In genomic region chr10:3655528-3655927, GRCh38 we compare ENCODE assay signal across 16 cellular contexts.
DNase-seq lines count a peak whose midpoint lies in the region; ATAC-seq and TF ChIP-seq lines count a peak whose summit lies in the region.
"Had no signal": no experiment of that assay in that cellular context is flagged by ENCODE, and none has a peak within 500 bp of the region (broad histone marks: within the 10 kb centered on the region; RNA-seq: fewer than 3 reads in every experiment).

No MANE protein-coding gene starts in this region.

- H3K36me3 ChIP-seq in Caco-2 (ENCODE audit: control insufficient read depth, insufficient read depth, low read length): no peaks in the 10 kb centered on the region

- CTCF ChIA-PET in Caco-2 (lab: Charles Lee): interaction anchor here (1.1 kb wide), 1 partner anchor 482 kb away, joined by 3 read pairs; no protein-coding TSS in a partner anchor

- H3K9me3 Mint-ChIP-seq in Caco-2 (ENCODE audit: unreplicated experiment): peaks cover 9% of the 10 kb centered on the region
- H3K9me3 Mint-ChIP-seq: natural killer cell treated with Interleukin-12 subunit alpha and Interleukin-12 subunit beta and Interleukin-15 and Interleukin-18, amount 100 ng/mL, for 72 hours had no signal

- H3K4me1 Mint-ChIP-seq in Caco-2 (ENCODE audit: low read depth, unreplicated experiment): peaks cover 32% of the 10 kb centered on the region

- H3K27ac Mint-ChIP-seq in Caco-2 (ENCODE audit: unreplicated experiment): peak overlapping the region; percentile 7
- H3K27ac Mint-ChIP-seq: GM23338 had no signal

- no peaks in the 10 kb centered on the region for H3K27me3 Mint-ChIP-seq in Caco-2 (ENCODE audit: insufficient read depth, unreplicated experiment)

- H3K9me3 ChIP-seq in Caco-2: 0 out of 2 replicates have a peak, but pooled peaks cover 3% of the 10 kb centered on the region
- H3K9me3 ChIP-seq: testis had no signal

- H3K4me1 ChIP-seq in Caco-2: peaks cover 22% of the 10 kb centered on the region
- H3K4me1 ChIP-seq: testis had no signal

- BruUV-seq in Caco-2 (replicated peaks; lab: Mats Ljungman, UMichigan): no TSS peak

- no peak for DNase-seq in Caco-2
- peak; percentile 69 for DNase-seq in NOMO-1 treated with DMSO at 0.1 percent for 48 hours (lab: John Stamatoyannopoulos, UW; ENCODE audit: unreplicated experiment)
- peak; percentile 25 for DNase-seq in medulla oblongata (ENCODE audit: extremely low spot score)
- no peak for DNase-seq in activated gamma-delta T cell (lab: John Stamatoyannopoulos, UW)
- no peak for DNase-seq in foreskin fibroblast
- DNase-seq in UCSD-AML1 (lab: John Stamatoyannopoulos, UW; ENCODE audit: unreplicated experiment): no peak
- DNase-seq: activated naive CD4-positive, alpha-beta T cell; left ventricle myocardium superior; NCI-H2107; NCI-H774; Right ventricle myocardium superior; testis had no signal

- ATAC-seq in GM21529 (IDR thresholded peaks at IDR 0.05; ENCODE audit: unreplicated experiment): peak; percentile 59
- no peak for ATAC-seq in GM21381 (IDR thresholded peaks at IDR 0.05; ENCODE audit: unreplicated experiment)
- ATAC-seq: GM23338; natural killer cell treated with Interleukin-12 subunit alpha and Interleukin-12 subunit beta and Interleukin-15 and Interleukin-18, amount 100 ng/mL, for 72 hours had no signal

- no peaks in the 10 kb centered on the region for H3K27me3 ChIP-seq in Caco-2 (replicated peaks; ENCODE audit: control insufficient read depth, insufficient read depth, low read length)
- H3K27me3 ChIP-seq: testis had no signal

- TF ChIP-seq CTCF in Caco-2 (IDR thresholded peaks at IDR 0.05; ENCODE audit: insufficient read depth in 1 of 2, low read depth in 1 of 2, low read length in 1 of 2, severe bottlenecking in 1 of 2, unreplicated experiment in 1 of 2) (no peak), foreskin fibroblast (IDR thresholded peaks at IDR 0.05; ENCODE audit: low read depth, low read length) (no peak)

- H3K4me3 ChIP-seq in Caco-2 (ENCODE audit: low read depth, low read length) (no peak overlapping the region), foreskin fibroblast (ENCODE audit: low read depth in 1 of 2, low read length in 2 of 2) (no peak overlapping the region)
- H3K4me3 ChIP-seq: GM23338, testis had no signal

- no peak overlapping the region for H3K4me3 Mint-ChIP-seq in Caco-2 (ENCODE audit: unreplicated experiment)
- H3K4me3 Mint-ChIP-seq: GM23338; natural killer cell treated with Interleukin-12 subunit alpha and Interleukin-12 subunit beta and Interleukin-15 and Interleukin-18, amount 100 ng/mL, for 72 hours had no signal

- POLR2A ChIA-PET in Caco-2 (lab: Charles Lee): no interaction called here

- intact Hi-C loops in Caco-2 (cut with micrococcal nuclease; ENCODE audit: unreplicated experiment): loop anchor here (5.0 kb wide), 1 partner anchor 107 kb away; no protein-coding TSS in a partner anchor

- H3K36me3 Mint-ChIP-seq in Caco-2 (ENCODE audit: insufficient read depth, unreplicated experiment): peaks cover 6% of the 10 kb centered on the region
- H3K36me3 Mint-ChIP-seq: natural killer cell treated with Interleukin-12 subunit alpha and Interleukin-12 subunit beta and Interleukin-15 and Interleukin-18, amount 100 ng/mL, for 72 hours had no signal

Comparison
In these comparisons a context has a peak if more than half of its experiments do, and no peak if none do; other contexts are left out.
1. DNase-seq: peak in NOMO-1 treated with DMSO at 0.1 percent for 48 hours (single experiment) and medulla oblongata (single experiment); none in Caco-2 (0 of 2), activated gamma-delta T cell (single experiment), foreskin fibroblast (0 of 2) and UCSD-AML1 (single experiment).